Comparison of ENCODE assay signal across 8 cellular contexts in the genomic region with DNA sequence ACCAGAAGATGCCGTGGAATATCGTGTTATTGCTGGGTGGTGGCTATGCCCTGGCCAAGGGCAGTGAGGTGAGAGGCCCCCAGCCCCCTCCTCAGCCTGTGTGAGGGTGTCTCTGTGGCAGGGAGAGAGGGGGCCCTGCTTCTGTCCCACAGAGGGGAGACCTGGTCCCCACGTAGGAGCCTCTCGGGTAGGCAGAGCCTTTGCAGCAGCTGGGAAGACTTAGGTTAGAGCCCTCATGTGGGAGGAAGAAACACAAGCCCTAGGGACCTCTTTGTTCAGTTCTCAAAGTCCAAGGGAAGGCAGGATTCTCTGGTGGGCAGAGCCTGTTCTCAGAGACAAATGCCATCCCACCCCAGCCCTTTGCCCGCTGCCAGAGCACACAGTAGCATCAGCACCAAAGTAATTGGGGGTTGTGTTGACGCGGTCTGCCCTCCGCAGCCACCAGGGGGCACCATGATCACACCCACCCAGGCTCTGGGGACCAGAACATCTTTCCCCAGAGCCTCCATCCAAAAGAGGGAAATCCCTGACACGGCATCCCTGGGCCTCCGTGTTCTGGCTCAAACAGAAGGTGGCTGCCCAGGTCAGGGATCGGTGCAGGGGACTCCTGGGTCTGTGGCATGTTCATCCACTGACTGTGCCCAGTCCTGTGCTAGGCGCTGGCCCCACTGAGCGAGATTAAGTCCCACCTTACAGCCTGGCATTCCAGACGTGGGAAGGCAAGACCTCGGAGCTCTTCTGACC. TPM values are rescaled to one million over a fixed set of nuclear protein-coding genes. Genes with fewer than 3 reads are reported as not detected.
DNase-seq lines count a peak whose midpoint lies in the region; ATAC-seq and TF ChIP-seq lines count a peak whose summit lies in the region.

No MANE protein-coding gene starts in this region.

- no peak overlapping the region for H3K27ac Mint-ChIP-seq in endodermal cell

- peaks cover 23% of the 10 kb centered on the region for H3K27me3 ChIP-seq in endodermal cell (ENCODE audit: control insufficient read depth, insufficient read depth, low read length, poor library complexity, severe bottlenecking)

- H3K36me3 ChIP-seq in endodermal cell (ENCODE audit: control insufficient read depth, insufficient read depth, low read length) = no peaks in the 10 kb centered on the region

- H3K36me3 Mint-ChIP-seq in endodermal cell (ENCODE audit: low read depth) = no peaks in the 10 kb centered on the region

- no peaks in the 10 kb centered on the region for H3K9me3 Mint-ChIP-seq in endodermal cell

- ATAC-seq in HG02981 (IDR thresholded peaks at IDR 0.05; ENCODE audit: unreplicated experiment) = peak; percentile 62
- ATAC-seq in HG02588 (IDR thresholded peaks at IDR 0.05; ENCODE audit: unreplicated experiment) = no peak

- peak; percentile 93 for TF ChIP-seq CTCF in endodermal cell (conservative IDR thresholded peaks at IDR 0.05)

- peaks cover 34% of the 10 kb centered on the region for H3K27me3 Mint-ChIP-seq in endodermal cell (ENCODE audit: insufficient read depth)

- H3K9ac ChIP-seq in endodermal cell (ENCODE audit: extremely low read depth, low read length, poor library complexity, severe bottlenecking) = no peak overlapping the region

- H3K9me3 ChIP-seq in endodermal cell (ENCODE audit: control insufficient read depth, low read length) = no peaks in the 10 kb centered on the region

- no peaks in the 10 kb centered on the region for H3K4me1 ChIP-seq in endodermal cell (ENCODE audit: control insufficient read depth, insufficient read depth, low read length)

- no peak overlapping the region for H3K27ac ChIP-seq in endodermal cell (ENCODE audit: low read depth, low read length)

- WGBS in endodermal cell (ENCODE audit: insufficient coverage in 1 of 2, insufficient read length in 1 of 2), 2 experiments = 58 to 89% methylated on average over 8 to 15 of the region's 15 CpGs

- no peak overlapping the region for H3K4me3 ChIP-seq in endodermal cell (ENCODE audit: low read length)

- H3K4me1 Mint-ChIP-seq in endodermal cell = no peaks in the 10 kb centered on the region

- H3K4me3 Mint-ChIP-seq in endodermal cell = no peak overlapping the region

- DNase-seq in DMS153 (lab: John Stamatoyannopoulos, UW) (peak; percentile 30), NCI-H82 (lab: John Stamatoyannopoulos, UW) (peak; percentile 89), endodermal cell (peak; percentile 97), middle frontal gyrus (ENCODE audit: extremely low spot score, low spot score) (peak; percentile 34)
- DNase-seq in activated CD8-positive, alpha-beta memory T cell treated with anti-CD3 and anti-CD28 coated beads for 4 hours (ENCODE audit: low read depth in 2 of 2) = peak; percentile 51 to 57
- DNase-seq in stimulated activated CD8-positive, alpha-beta memory T cell treated with anti-CD3 and anti-CD28 coated beads, Interleukin-4, amount 100 ng/mL, for 48 hours = peak; percentile 91

RNA-seq across cellular contexts. Expression of gene FOXN1, which starts 11.5 kb away (rescaled TPM):
- not detected for total RNA-seq in endodermal cell
- polyA plus RNA-seq in endodermal cell (2013, experiment 1 of 2) = not detected
- polyA plus RNA-seq in endodermal cell (2013, experiment 2 of 2) = not detected

RNA-seq across cellular contexts. Expression of gene SLC13A2, which starts 21.2 kb away (rescaled TPM):
- total RNA-seq in endodermal cell = not detected
- polyA plus RNA-seq in endodermal cell (2013, experiment 1 of 2) = not detected
- not detected for polyA plus RNA-seq in endodermal cell (2013, experiment 2 of 2)

RNA-seq across cellular contexts. Expression of gene UNC119, which starts 57.8 kb away (rescaled TPM):
- 10 to 100 TPM; 46.7 to 59.0 TPM for total RNA-seq in endodermal cell
- 64.3 TPM for polyA plus RNA-seq in endodermal cell (2013, experiment 1 of 2)
- polyA plus RNA-seq in endodermal cell (2013, experiment 2 of 2) = 59.8 TPM

Comparison
In these comparisons a context has a peak if more than half of its experiments do, and no peak if none do; other contexts are left out.
1. DNase-seq: peak in every context shown above with its lines; median percentile 97 in endodermal cell; 91 in stimulated activated CD8-positive, alpha-beta memory T cell treated with anti-CD3 and anti-CD28 coated beads, Interleukin-4, amount 100 ng/mL, for 48 hours; 89 in NCI-H82; 54 in activated CD8-positive, alpha-beta memory T cell treated with anti-CD3 and anti-CD28 coated beads for 4 hours; 34 in middle frontal gyrus; 30 in DMS153.